Comparison of ENCODE assay signal across 2 cellular contexts in the genomic region with DNA sequence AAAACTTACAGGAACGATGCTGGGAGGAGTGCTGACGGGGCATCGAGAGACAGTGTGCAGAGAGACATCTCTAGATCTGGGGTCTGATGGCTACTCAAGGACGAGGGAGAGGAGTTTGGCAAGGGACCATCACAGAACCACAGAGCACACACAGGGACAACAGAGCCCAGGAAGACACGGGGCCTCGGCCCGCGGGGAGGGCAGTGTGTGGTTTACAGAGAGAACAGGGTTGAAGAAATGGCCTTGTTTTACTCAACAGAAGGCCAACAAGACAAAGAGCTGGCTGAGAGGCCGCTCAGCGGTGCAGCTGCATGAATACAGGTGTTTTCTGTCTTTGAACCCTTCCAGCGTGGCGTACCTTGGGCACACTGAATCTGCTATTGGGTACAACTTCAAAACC.
TF ChIP-seq lines count a peak whose summit lies in the region.

No MANE protein-coding gene starts in this region.

TF ChIP-seq in H1, 55 proteins besides CTCF, POLR2A, EP300 and RAD21:
- TF ChIP-seq CHD1 (IDR thresholded peaks at IDR 0.05; ENCODE audit: low read depth, low read length), result no peak
- TF ChIP-seq CBX8 (IDR thresholded peaks at IDR 0.05; ENCODE audit: borderline replicate concordance, low read depth, low read length), result no peak
- no peak for TF ChIP-seq POLR2AphosphoS5 (IDR thresholded peaks at IDR 0.05; ENCODE audit: low read depth, low read length)
- TF ChIP-seq PHF8 (conservative IDR thresholded peaks at IDR 0.05; ENCODE audit: low read depth, low read length), result no peak
- no peak for TF ChIP-seq TEAD4 (IDR thresholded peaks at IDR 0.05; ENCODE audit: low read depth, low read length)
- no peak for TF ChIP-seq CHD2 (IDR thresholded peaks at IDR 0.05; ENCODE audit: low read length)
- no peak for TF ChIP-seq EGR1 (IDR thresholded peaks at IDR 0.05; ENCODE audit: borderline replicate concordance, low read depth, low read length)
- TF ChIP-seq TAF1 (IDR thresholded peaks at IDR 0.05; ENCODE audit: low read depth, low read length), result no peak
- TF ChIP-seq GTF2F1 (IDR thresholded peaks at IDR 0.05; ENCODE audit: borderline replicate concordance, low read depth, low read length), result no peak
- TF ChIP-seq BRCA1 (IDR thresholded peaks at IDR 0.05; ENCODE audit: low read depth, low read length), result no peak

TF ChIP-seq in HepG2, 621 proteins besides CTCF, POLR2A, EP300 and RAD21:
- TF ChIP-seq, protein P1, sequence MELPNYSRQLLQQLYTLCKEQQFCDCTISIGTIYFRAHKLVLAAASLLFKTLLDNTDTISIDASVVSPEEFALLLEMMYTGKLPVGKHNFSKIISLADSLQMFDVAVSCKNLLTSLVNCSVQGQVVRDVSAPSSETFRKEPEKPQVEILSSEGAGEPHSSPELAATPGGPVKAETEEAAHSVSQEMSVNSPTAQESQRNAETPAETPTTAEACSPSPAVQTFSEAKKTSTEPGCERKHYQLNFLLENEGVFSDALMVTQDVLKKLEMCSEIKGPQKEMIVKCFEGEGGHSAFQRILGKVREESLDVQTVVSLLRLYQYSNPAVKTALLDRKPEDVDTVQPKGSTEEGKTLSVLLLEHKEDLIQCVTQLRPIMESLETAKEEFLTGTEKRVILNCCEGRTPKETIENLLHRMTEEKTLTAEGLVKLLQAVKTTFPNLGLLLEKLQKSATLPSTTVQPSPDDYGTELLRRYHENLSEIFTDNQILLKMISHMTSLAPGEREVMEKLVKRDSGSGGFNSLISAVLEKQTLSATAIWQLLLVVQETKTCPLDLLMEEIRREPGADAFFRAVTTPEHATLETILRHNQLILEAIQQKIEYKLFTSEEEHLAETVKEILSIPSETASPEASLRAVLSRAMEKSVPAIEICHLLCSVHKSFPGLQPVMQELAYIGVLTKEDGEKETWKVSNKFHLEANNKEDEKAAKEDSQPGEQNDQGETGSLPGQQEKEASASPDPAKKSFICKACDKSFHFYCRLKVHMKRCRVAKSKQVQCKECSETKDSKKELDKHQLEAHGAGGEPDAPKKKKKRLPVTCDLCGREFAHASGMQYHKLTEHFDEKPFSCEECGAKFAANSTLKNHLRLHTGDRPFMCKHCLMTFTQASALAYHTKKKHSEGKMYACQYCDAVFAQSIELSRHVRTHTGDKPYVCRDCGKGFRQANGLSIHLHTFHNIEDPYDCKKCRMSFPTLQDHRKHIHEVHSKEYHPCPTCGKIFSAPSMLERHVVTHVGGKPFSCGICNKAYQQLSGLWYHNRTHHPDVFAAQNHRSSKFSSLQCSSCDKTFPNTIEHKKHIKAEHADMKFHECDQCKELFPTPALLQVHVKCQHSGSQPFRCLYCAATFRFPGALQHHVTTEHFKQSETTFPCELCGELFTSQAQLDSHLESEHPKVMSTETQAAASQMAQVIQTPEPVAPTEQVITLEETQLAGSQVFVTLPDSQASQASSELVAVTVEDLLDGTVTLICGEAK (IDR thresholded peaks at IDR 0.05), result no peak
- TF ChIP-seq, protein P1 (CRISPR knock-in tag; IDR thresholded peaks at IDR 0.05), result no peak
- no peak for TF ChIP-seq ZNF598 (CRISPR knock-in tag; IDR thresholded peaks at IDR 0.05; ENCODE audit: borderline replicate concordance)
- no peak for TF ChIP-seq ZSCAN30 (CRISPR knock-in tag; IDR thresholded peaks at IDR 0.05)
- TF ChIP-seq, protein P2, sequence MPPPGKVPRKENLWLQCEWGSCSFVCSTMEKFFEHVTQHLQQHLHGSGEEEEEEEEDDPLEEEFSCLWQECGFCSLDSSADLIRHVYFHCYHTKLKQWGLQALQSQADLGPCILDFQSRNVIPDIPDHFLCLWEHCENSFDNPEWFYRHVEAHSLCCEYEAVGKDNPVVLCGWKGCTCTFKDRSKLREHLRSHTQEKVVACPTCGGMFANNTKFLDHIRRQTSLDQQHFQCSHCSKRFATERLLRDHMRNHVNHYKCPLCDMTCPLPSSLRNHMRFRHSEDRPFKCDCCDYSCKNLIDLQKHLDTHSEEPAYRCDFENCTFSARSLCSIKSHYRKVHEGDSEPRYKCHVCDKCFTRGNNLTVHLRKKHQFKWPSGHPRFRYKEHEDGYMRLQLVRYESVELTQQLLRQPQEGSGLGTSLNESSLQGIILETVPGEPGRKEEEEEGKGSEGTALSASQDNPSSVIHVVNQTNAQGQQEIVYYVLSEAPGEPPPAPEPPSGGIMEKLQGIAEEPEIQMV (CRISPR knock-in tag; IDR thresholded peaks at IDR 0.05; ENCODE audit: low read depth), result no peak
- no peak for TF ChIP-seq BHLHE40 (IDR thresholded peaks at IDR 0.05; ENCODE audit: low read length)
- no peak for TF ChIP-seq TCF7 (IDR thresholded peaks at IDR 0.05; ENCODE audit: low read depth)
- TF ChIP-seq SOX13 (IDR thresholded peaks at IDR 0.05), result no peak
- no peak for TF ChIP-seq SOX13 (CRISPR knock-in tag; conservative IDR thresholded peaks at IDR 0.05 in 1 of 2, IDR thresholded peaks at IDR 0.05 in 1 of 2)
- TF ChIP-seq, protein P3, sequence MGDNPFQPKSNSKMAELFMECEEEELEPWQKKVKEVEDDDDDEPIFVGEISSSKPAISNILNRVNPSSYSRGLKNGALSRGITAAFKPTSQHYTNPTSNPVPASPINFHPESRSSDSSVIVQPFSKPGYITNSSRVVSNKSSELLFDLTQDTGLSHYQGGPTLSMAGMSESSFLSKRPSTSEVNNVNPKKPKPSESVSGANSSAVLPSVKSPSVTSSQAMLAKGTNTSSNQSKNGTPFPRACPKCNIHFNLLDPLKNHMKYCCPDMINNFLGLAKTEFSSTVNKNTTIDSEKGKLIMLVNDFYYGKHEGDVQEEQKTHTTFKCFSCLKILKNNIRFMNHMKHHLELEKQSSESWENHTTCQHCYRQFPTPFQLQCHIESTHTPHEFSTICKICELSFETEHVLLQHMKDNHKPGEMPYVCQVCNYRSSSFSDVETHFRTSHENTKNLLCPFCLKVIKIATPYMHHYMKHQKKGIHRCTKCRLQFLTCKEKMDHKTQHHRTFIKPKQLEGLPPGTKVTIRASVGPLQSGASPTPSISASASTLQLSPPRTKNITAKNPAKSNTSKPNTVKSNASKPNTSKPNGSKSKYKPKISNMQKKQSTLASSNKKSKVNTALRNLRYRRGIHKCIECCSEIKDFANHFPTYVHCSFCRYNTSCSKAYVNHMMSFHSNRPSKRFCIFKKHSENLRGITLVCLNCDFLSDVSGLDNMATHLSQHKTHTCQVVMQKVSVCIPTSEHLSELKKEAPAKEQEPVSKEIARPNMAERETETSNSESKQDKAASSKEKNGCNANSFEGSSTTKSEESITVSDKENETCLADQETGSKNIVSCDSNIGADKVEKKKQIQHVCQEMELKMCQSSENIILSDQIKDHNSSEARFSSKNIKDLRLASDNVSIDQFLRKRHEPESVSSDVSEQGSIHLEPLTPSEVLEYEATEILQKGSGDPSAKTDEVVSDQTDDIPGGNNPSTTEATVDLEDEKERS (CRISPR knock-in tag; IDR thresholded peaks at IDR 0.05), result no peak
- no peak for TF ChIP-seq ISL2 (CRISPR knock-in tag; IDR thresholded peaks at IDR 0.05)
- no peak for TF ChIP-seq ZNF33B (CRISPR knock-in tag; IDR thresholded peaks at IDR 0.05)
- no peak for TF ChIP-seq MEF2D (CRISPR knock-in tag; IDR thresholded peaks at IDR 0.05)
- no peak for TF ChIP-seq IRX3 (CRISPR knock-in tag; IDR thresholded peaks at IDR 0.05; ENCODE audit: borderline replicate concordance, low read depth)
- no peak for TF ChIP-seq EHMT2 (IDR thresholded peaks at IDR 0.05; ENCODE audit: borderline replicate concordance, low read depth, low read length)
- TF ChIP-seq, protein P4, sequence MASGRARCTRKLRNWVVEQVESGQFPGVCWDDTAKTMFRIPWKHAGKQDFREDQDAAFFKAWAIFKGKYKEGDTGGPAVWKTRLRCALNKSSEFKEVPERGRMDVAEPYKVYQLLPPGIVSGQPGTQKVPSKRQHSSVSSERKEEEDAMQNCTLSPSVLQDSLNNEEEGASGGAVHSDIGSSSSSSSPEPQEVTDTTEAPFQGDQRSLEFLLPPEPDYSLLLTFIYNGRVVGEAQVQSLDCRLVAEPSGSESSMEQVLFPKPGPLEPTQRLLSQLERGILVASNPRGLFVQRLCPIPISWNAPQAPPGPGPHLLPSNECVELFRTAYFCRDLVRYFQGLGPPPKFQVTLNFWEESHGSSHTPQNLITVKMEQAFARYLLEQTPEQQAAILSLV (CRISPR knock-in tag; IDR thresholded peaks at IDR 0.05; ENCODE audit: borderline replicate concordance), result no peak
- TF ChIP-seq ARNT (IDR thresholded peaks at IDR 0.05), result no peak
- TF ChIP-seq ZBTB3 (CRISPR knock-in tag; IDR thresholded peaks at IDR 0.05; ENCODE audit: borderline replicate concordance, low read depth), result no peak
- TF ChIP-seq, protein P5, sequence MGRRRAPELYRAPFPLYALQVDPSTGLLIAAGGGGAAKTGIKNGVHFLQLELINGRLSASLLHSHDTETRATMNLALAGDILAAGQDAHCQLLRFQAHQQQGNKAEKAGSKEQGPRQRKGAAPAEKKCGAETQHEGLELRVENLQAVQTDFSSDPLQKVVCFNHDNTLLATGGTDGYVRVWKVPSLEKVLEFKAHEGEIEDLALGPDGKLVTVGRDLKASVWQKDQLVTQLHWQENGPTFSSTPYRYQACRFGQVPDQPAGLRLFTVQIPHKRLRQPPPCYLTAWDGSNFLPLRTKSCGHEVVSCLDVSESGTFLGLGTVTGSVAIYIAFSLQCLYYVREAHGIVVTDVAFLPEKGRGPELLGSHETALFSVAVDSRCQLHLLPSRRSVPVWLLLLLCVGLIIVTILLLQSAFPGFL (CRISPR knock-in tag; IDR thresholded peaks at IDR 0.05), result no peak
- no peak for TF ChIP-seq ZNF670 (CRISPR knock-in tag; IDR thresholded peaks at IDR 0.05; ENCODE audit: borderline replicate concordance)
- TF ChIP-seq MAF1 (CRISPR knock-in tag; IDR thresholded peaks at IDR 0.05; ENCODE audit: borderline replicate concordance), result no peak
TF ChIP-seq in HepG2: peak in this region for 0.
